In the genomic region with DNA sequence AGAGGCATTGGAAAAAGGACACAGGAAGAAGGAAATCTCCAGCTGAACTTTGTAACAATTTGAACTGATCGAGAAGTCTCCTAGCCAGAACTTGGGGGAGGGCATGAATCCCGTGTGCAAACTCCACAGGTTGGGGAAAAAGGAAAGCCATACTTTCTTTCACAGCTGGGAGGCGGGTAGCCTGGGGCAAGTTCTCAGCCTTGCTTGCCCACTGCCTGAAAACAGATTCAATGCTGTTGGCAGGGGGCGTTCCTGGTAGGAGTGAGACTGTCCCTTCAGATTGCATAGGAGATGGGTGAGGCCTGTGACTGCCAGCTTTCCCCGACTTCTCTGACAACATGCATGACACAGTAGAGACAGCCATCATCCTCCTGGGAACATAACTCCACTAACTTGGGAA, we compare ENCODE assay signal across 28 cellular contexts.
"Had no signal": no experiment of that assay in that cellular context is flagged by ENCODE, and none has a peak within 500 bp of the region (broad histone marks: within the 10 kb centered on the region; RNA-seq: fewer than 3 reads in every experiment).

No MANE protein-coding gene starts in this region.

- H3K36me3 ChIP-seq: left lung, lower lobe of right lung, neutrophil, right atrium auricular region, stomach, thyroid gland, transverse colon, upper lobe of right lung had no signal

- H3K27me3 Mint-ChIP-seq: progenitor cell of endocrine pancreas had no signal

- H3K9me3 ChIP-seq: lower lobe of right lung, neutrophil, right atrium auricular region, testis, thyroid gland, transverse colon, upper lobe of right lung had no signal

- H3K4me1 ChIP-seq: left lung, lower lobe of right lung, right atrium auricular region, stomach, testis, thyroid gland, transverse colon, upper lobe of right lung had no signal

- H3K4me1 Mint-ChIP-seq: naive thymus-derived CD8-positive, alpha-beta T cell; nephron; neural crest cell; stimulated activated naive B cell treated with anti-CD40 and anti-IgM and Interleukin-4, amounts not matched to agents 10 μg/mL and 1 μg/mL and 100 μg/mL, for 72 hours had no signal

- H3K4me3 Mint-ChIP-seq: naive thymus-derived CD8-positive, alpha-beta T cell; nephron; neural crest cell; stimulated activated naive B cell treated with anti-CD40 and anti-IgM and Interleukin-4, amounts not matched to agents 10 μg/mL and 1 μg/mL and 100 μg/mL, for 72 hours had no signal

- DNase-seq: hippocampal formation; left colon; left lung; lower lobe of right lung; mammary epithelial cell; mesenchymal stem cell; naive thymus-derived CD8-positive, alpha-beta T cell; occipital lobe; stimulated activated CD4-positive, alpha-beta T cell treated with anti-CD3 and anti-CD28 coated beads, Interleukin-12 subunit alpha, Interleukin-12 subunit beta, amount 100 ng/mL, for 4 hours; stimulated activated CD4-positive, alpha-beta T cell treated with anti-CD3 and anti-CD28 coated beads, Interleukin-15, amount 100 ng/mL, for 24 hours; stimulated activated CD4-positive, alpha-beta T cell treated with anti-CD3 and anti-CD28 coated beads, Interleukin-2, amount 100 ng/mL, for 24 hours; stimulated activated CD4-positive, alpha-beta T cell treated with anti-CD3 and anti-CD28 coated beads, Interleukin-4, amount 100 ng/mL, for 1 hour; stimulated activated naive B cell treated with anti-CD40 and anti-IgM and Interleukin-4, amounts not matched to agents 10 μg/mL and 1 μg/mL and 100 μg/mL, for 72 hours; stimulated activated naive CD8-positive, alpha-beta T cell treated with anti-CD3 and anti-CD28 coated beads, Interleukin-15, Interleukin-2, amounts not matched to agents 100 U/mL and 50 U/mL, for 24 hours; stomach; testis; thyroid gland; transverse colon; upper lobe of right lung had no signal

- H3K27ac ChIP-seq: left lung, lower lobe of right lung, neutrophil, right atrium auricular region, skin epidermis, stomach, testis, thyroid gland, transverse colon, upper lobe of right lung had no signal

- H3K4me3 ChIP-seq: left lung, lower lobe of right lung, right atrium auricular region, skin epidermis, stomach, testis, thyroid gland, transverse colon, upper lobe of right lung had no signal

- ATAC-seq: left colon; left lung; lower lobe of right lung; naive thymus-derived CD8-positive, alpha-beta T cell; sciatic nerve; stimulated activated naive B cell treated with anti-CD40 and anti-IgM and Interleukin-4, amounts not matched to agents 10 μg/mL and 1 μg/mL and 100 μg/mL, for 72 hours; stimulated activated naive CD8-positive, alpha-beta T cell treated with anti-CD3 and anti-CD28 coated beads, Interleukin-15, Interleukin-2, amounts not matched to agents 100 U/mL and 50 U/mL, for 24 hours; upper lobe of right lung had no signal

- H3K27ac Mint-ChIP-seq: nephron; progenitor cell of endocrine pancreas; stimulated activated naive B cell treated with anti-CD40 and anti-IgM and Interleukin-4, amounts not matched to agents 10 μg/mL and 1 μg/mL and 100 μg/mL, for 72 hours had no signal

- FAIRE-seq: keratinocyte, urothelium cell line had no signal

- H3K36me3 Mint-ChIP-seq: naive thymus-derived CD8-positive, alpha-beta T cell; stimulated activated naive B cell treated with anti-CD40 and anti-IgM and Interleukin-4, amounts not matched to agents 10 μg/mL and 1 μg/mL and 100 μg/mL, for 72 hours had no signal
